ENCODE assay signal across 1 cellular context in genomic region chr12:89307665-89308253, GRCh38.
TF ChIP-seq lines count a peak whose summit lies in the region.

No MANE protein-coding gene starts in this region.

TF ChIP-seq in GM23338, 12 proteins besides CTCF, POLR2A, EP300 and RAD21 (continued from another document):
- TF ChIP-seq POLR2AphosphoS5 (IDR thresholded peaks at IDR 0.05; ENCODE audit: low read depth) (no peak), EZH2 (IDR thresholded peaks at IDR 0.05; ENCODE audit: low read depth, unreplicated experiment) (no peak), JUNB (IDR thresholded peaks at IDR 0.05; ENCODE audit: unreplicated experiment) (no peak), ZNF114 (CRISPR knock-in tag; IDR thresholded peaks at IDR 0.05) (no peak), ZNF462 (CRISPR knock-in tag; IDR thresholded peaks at IDR 0.05) (no peak), CREB1 (CRISPR knock-in tag; IDR thresholded peaks at IDR 0.05; ENCODE audit: low read depth) (no peak), EZH2phosphoT487 (IDR thresholded peaks at IDR 0.05; ENCODE audit: unreplicated experiment) (no peak), ZNF331 (CRISPR knock-in tag; IDR thresholded peaks at IDR 0.05; ENCODE audit: low read depth) (no peak)
TF ChIP-seq in GM23338: peak in this region for 0.
